Comparison of ENCODE assay signal across 17 cellular contexts in genomic region chr10:109887272-109887671, GRCh38. TPM values are rescaled to one million over a fixed set of nuclear protein-coding genes. Genes with fewer than 3 reads are reported as not detected.
DNase-seq lines count a peak whose midpoint lies in the region; ATAC-seq and TF ChIP-seq lines count a peak whose summit lies in the region.
"Had no signal": no experiment of that assay in that cellular context is flagged by ENCODE, and none has a peak within 500 bp of the region (broad histone marks: within the 10 kb centered on the region; RNA-seq: fewer than 3 reads in every experiment).

No MANE protein-coding gene starts in this region.

- H3K79me2 ChIP-seq in smooth muscle cell (ENCODE audit: low read depth), result no peaks in the 10 kb centered on the region

- peaks cover 60% of the 10 kb centered on the region for H3K36me3 Mint-ChIP-seq in activated CD8-positive, alpha-beta memory T cell treated with anti-CD3 and anti-CD28 coated beads, Interleukin-2, amount 10 ng/mL, durations not matched to agents 7 days and 5 days
- peaks cover 52% of the 10 kb centered on the region for H3K36me3 Mint-ChIP-seq in activated naive CD8-positive, alpha-beta T cell treated with anti-CD3 and anti-CD28 coated beads, Interleukin-2, amount 50 U/mL, for 24 hours (ENCODE audit: low read depth)
- H3K36me3 Mint-ChIP-seq in immature natural killer cell, result peaks cover 20 to 63% (median 34%) of the 10 kb centered on the region in 3 donors

- peaks cover 47% of the 10 kb centered on the region for H3K4me1 Mint-ChIP-seq in activated CD8-positive, alpha-beta memory T cell treated with anti-CD3 and anti-CD28 coated beads, Interleukin-2, amount 10 ng/mL, durations not matched to agents 7 days and 5 days
- peaks cover 35% of the 10 kb centered on the region for H3K4me1 Mint-ChIP-seq in activated naive CD8-positive, alpha-beta T cell treated with anti-CD3 and anti-CD28 coated beads, Interleukin-2, amount 50 U/mL, for 24 hours
- H3K4me1 Mint-ChIP-seq in immature natural killer cell, result peaks cover 47 to 64% of the 10 kb centered on the region in 2 donors

- peaks cover 16% of the 10 kb centered on the region for H3K4me1 ChIP-seq in smooth muscle cell (ENCODE audit: low read depth)

- no peaks in the 10 kb centered on the region for H4K20me1 ChIP-seq in smooth muscle cell (ENCODE audit: low read depth)

- H3K4me3 ChIP-seq in smooth muscle cell, result no peak overlapping the region
- H3K4me3 ChIP-seq: A549, ascending aorta, dorsolateral prefrontal cortex, pancreas, skin epidermis had no signal

- no peaks in the 10 kb centered on the region for H3K9me3 ChIP-seq in smooth muscle cell (replicated peaks; ENCODE audit: low read depth)
- H3K9me3 ChIP-seq: A549, ascending aorta, pancreas, SK-N-SH had no signal

- H3K27me3 Mint-ChIP-seq in activated CD8-positive, alpha-beta memory T cell treated with anti-CD3 and anti-CD28 coated beads, Interleukin-2, amount 10 ng/mL, durations not matched to agents 7 days and 5 days, result no peaks in the 10 kb centered on the region
- H3K27me3 Mint-ChIP-seq in activated naive CD8-positive, alpha-beta T cell treated with anti-CD3 and anti-CD28 coated beads, Interleukin-2, amount 50 U/mL, for 24 hours, result no peaks in the 10 kb centered on the region
- H3K27me3 Mint-ChIP-seq in immature natural killer cell (ENCODE audit: low read depth in 3 of 3), result peaks cover 0 to 5% (median 2%) of the 10 kb centered on the region in 3 donors

- peak overlapping the region; percentile 58 for H3K27ac Mint-ChIP-seq in activated CD8-positive, alpha-beta memory T cell treated with anti-CD3 and anti-CD28 coated beads, Interleukin-2, amount 10 ng/mL, durations not matched to agents 7 days and 5 days
- peak overlapping the region; percentile 20 for H3K27ac Mint-ChIP-seq in activated naive CD8-positive, alpha-beta T cell treated with anti-CD3 and anti-CD28 coated beads, Interleukin-2, amount 50 U/mL, for 24 hours
- H3K27ac Mint-ChIP-seq in immature natural killer cell, result peak overlapping the region in 4 of 6 donors; percentile 15 to 69 (median 50)

- no peak overlapping the region for H2AFZ ChIP-seq in smooth muscle cell (ENCODE audit: low read depth)

- peak overlapping the region; percentile 63 for H3K27ac ChIP-seq in smooth muscle cell (ENCODE audit: low read depth)
- H3K27ac ChIP-seq: A549, pancreas, skin epidermis had no signal

- H3K9ac ChIP-seq in smooth muscle cell (ENCODE audit: low read depth), result no peak overlapping the region
- H3K9ac ChIP-seq: SK-N-SH had no signal

- no peaks in the 10 kb centered on the region for H3K27me3 ChIP-seq in smooth muscle cell (ENCODE audit: low read depth)
- H3K27me3 ChIP-seq: ascending aorta, dorsolateral prefrontal cortex, pancreas had no signal

- no peak for DNase-seq in activated CD8-positive, alpha-beta memory T cell treated with anti-CD3 and anti-CD28 coated beads, Interleukin-2, amount 10 ng/mL, durations not matched to agents 7 days and 5 days
- DNase-seq in activated CD8-positive, alpha-beta memory T cell treated with anti-CD3 and anti-CD28 coated beads, Interleukin-2, amount 50 U/mL, for 48 hours, result no peak
- no peak for DNase-seq in activated naive CD8-positive, alpha-beta T cell treated with anti-CD3 and anti-CD28 coated beads, Interleukin-2, amount 50 U/mL, for 24 hours
- DNase-seq in immature natural killer cell (no peak), smooth muscle cell (lab: John Stamatoyannopoulos, UW; ENCODE audit: unreplicated experiment) (no peak), NCI-H187 (lab: John Stamatoyannopoulos, UW) (no peak), NCI-H1105 treated with DMSO at 0.1 percent for 48 hours (lab: John Stamatoyannopoulos, UW) (no peak)
- DNase-seq: dorsolateral prefrontal cortex, islet precursor cell, NCI-H2107, NCI-H748 treated with DMSO at 0.1 percent for 48 hours, pancreas, SK-N-SH had no signal

- H3K4me3 Mint-ChIP-seq in activated CD8-positive, alpha-beta memory T cell treated with anti-CD3 and anti-CD28 coated beads, Interleukin-2, amount 10 ng/mL, durations not matched to agents 7 days and 5 days, result no peak overlapping the region
- H3K4me3 Mint-ChIP-seq in activated naive CD8-positive, alpha-beta T cell treated with anti-CD3 and anti-CD28 coated beads, Interleukin-2, amount 50 U/mL, for 24 hours, result no peak overlapping the region
- H3K4me3 Mint-ChIP-seq in immature natural killer cell, result no peak overlapping the region

- no peak for TF ChIP-seq CTCF in smooth muscle cell (IDR thresholded peaks at IDR 0.05; ENCODE audit: borderline replicate concordance, insufficient read depth, poor library complexity, severe bottlenecking)

- WGBS in smooth muscle cell (ENCODE audit: low lambda C conversion rate), result 64% methylated on average over 5 of the region's 5 CpGs

- no peaks in the 10 kb centered on the region for H3K9me3 Mint-ChIP-seq in activated CD8-positive, alpha-beta memory T cell treated with anti-CD3 and anti-CD28 coated beads, Interleukin-2, amount 10 ng/mL, durations not matched to agents 7 days and 5 days (ENCODE audit: low read depth)
- H3K9me3 Mint-ChIP-seq in activated naive CD8-positive, alpha-beta T cell treated with anti-CD3 and anti-CD28 coated beads, Interleukin-2, amount 50 U/mL, for 24 hours, result no peaks in the 10 kb centered on the region
- no peaks in the 10 kb centered on the region for H3K9me3 Mint-ChIP-seq in immature natural killer cell

- ATAC-seq in activated CD8-positive, alpha-beta memory T cell treated with anti-CD3 and anti-CD28 coated beads, Interleukin-2, amount 10 ng/mL, durations not matched to agents 7 days and 5 days, result no peak
- no peak for ATAC-seq in activated naive CD8-positive, alpha-beta T cell treated with anti-CD3 and anti-CD28 coated beads, Interleukin-2, amount 50 U/mL, for 24 hours
- no peak for ATAC-seq in HG03175 (IDR thresholded peaks at IDR 0.05; ENCODE audit: unreplicated experiment)
- ATAC-seq: A549, pancreas had no signal

- H3F3A ChIP-seq in smooth muscle cell (ENCODE audit: low read depth), result no peaks in the 10 kb centered on the region

- CTCF ChIA-PET in activated CD8-positive, alpha-beta memory T cell treated with anti-CD3 and anti-CD28 coated beads, Interleukin-2, amount 10 ng/mL, durations not matched to agents 7 days and 5 days (lab: Charles Lee), result interaction anchor here (0.8 to 1.0 kb wide), 3 partner anchors 9 to 23 kb away, joined by 3 read pairs; no protein-coding TSS in a partner anchor

- no peaks in the 10 kb centered on the region for H3K36me3 ChIP-seq in smooth muscle cell (ENCODE audit: low read depth)

- H3K4me2 ChIP-seq in smooth muscle cell, result peak overlapping the region; percentile 12
- H3K4me2 ChIP-seq: A549, SK-N-SH had no signal

RNA-seq across cellular contexts. Expression of gene XPNPEP1, which starts 36.0 kb away (rescaled TPM):
- total RNA-seq in activated CD8-positive, alpha-beta memory T cell treated with anti-CD3 and anti-CD28 coated beads, Interleukin-2, amount 10 ng/mL, durations not matched to agents 7 days and 5 days, result 10 to 100 TPM; 72.7 to 84.8 TPM
- polyA plus RNA-seq in immature natural killer cell (10 to 100 TPM; 36.4 to 71.7 (median 57.7) TPM), smooth muscle cell (63.0 and 64.3 TPM in 2 replicates)
- total RNA-seq in smooth muscle cell, result 115 and 147 TPM in 2 replicates
